Comparison of ENCODE assay signal across 2 cellular contexts in genomic region chr7:28661826-28662225, GRCh38.
TF ChIP-seq lines count a peak whose summit lies in the region.

No MANE protein-coding gene starts in this region.

TF ChIP-seq in GM12878, 131 proteins besides CTCF, POLR2A, EP300 and RAD21:
- TF ChIP-seq ATF7 (IDR thresholded peaks at IDR 0.05; ENCODE audit: low read depth) (no peak), ATF2 (IDR thresholded peaks at IDR 0.05; ENCODE audit: low read length) (peak; percentile 18; the same call in 1 of the 2 replicates), HCFC1 (IDR thresholded peaks at IDR 0.05; ENCODE audit: low read length) (no peak), TCF3 (IDR thresholded peaks at IDR 0.05; ENCODE audit: borderline replicate concordance, insufficient read depth, low read depth, low read length) (no peak), PML (IDR thresholded peaks at IDR 0.05; ENCODE audit: low read length) (peak; percentile 17; the same call in 1 of the 2 replicates)

TF ChIP-seq in SK-N-SH, 30 proteins besides CTCF, POLR2A, EP300 and RAD21:
- TF ChIP-seq TAF1 (IDR thresholded peaks at IDR 0.05; ENCODE audit: borderline replicate concordance, low read depth, low read length), result no peak
- TF ChIP-seq EZH2phosphoT487 (IDR thresholded peaks at IDR 0.05; ENCODE audit: borderline replicate concordance, low read depth), result no peak
- no peak for TF ChIP-seq FOSL2 (IDR thresholded peaks at IDR 0.05; ENCODE audit: borderline replicate concordance, low read depth)
- no peak for TF ChIP-seq RCOR1 (IDR thresholded peaks at IDR 0.05; ENCODE audit: low read length)
- TF ChIP-seq YY1 (IDR thresholded peaks at IDR 0.05; ENCODE audit: low read depth), result no peak
- TF ChIP-seq CHD2 (IDR thresholded peaks at IDR 0.05; ENCODE audit: low read length, partially characterized antibody), result no peak
- TF ChIP-seq, protein P1, sequence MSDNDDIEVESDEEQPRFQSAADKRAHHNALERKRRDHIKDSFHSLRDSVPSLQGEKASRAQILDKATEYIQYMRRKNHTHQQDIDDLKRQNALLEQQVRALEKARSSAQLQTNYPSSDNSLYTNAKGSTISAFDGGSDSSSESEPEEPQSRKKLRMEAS (IDR thresholded peaks at IDR 0.05; ENCODE audit: low read depth), result no peak
- TF ChIP-seq, protein P2, sequence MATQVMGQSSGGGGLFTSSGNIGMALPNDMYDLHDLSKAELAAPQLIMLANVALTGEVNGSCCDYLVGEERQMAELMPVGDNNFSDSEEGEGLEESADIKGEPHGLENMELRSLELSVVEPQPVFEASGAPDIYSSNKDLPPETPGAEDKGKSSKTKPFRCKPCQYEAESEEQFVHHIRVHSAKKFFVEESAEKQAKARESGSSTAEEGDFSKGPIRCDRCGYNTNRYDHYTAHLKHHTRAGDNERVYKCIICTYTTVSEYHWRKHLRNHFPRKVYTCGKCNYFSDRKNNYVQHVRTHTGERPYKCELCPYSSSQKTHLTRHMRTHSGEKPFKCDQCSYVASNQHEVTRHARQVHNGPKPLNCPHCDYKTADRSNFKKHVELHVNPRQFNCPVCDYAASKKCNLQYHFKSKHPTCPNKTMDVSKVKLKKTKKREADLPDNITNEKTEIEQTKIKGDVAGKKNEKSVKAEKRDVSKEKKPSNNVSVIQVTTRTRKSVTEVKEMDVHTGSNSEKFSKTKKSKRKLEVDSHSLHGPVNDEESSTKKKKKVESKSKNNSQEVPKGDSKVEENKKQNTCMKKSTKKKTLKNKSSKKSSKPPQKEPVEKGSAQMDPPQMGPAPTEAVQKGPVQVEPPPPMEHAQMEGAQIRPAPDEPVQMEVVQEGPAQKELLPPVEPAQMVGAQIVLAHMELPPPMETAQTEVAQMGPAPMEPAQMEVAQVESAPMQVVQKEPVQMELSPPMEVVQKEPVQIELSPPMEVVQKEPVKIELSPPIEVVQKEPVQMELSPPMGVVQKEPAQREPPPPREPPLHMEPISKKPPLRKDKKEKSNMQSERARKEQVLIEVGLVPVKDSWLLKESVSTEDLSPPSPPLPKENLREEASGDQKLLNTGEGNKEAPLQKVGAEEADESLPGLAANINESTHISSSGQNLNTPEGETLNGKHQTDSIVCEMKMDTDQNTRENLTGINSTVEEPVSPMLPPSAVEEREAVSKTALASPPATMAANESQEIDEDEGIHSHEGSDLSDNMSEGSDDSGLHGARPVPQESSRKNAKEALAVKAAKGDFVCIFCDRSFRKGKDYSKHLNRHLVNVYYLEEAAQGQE (IDR thresholded peaks at IDR 0.05; ENCODE audit: low read depth, low read length), result no peak
- TF ChIP-seq, protein P3, sequence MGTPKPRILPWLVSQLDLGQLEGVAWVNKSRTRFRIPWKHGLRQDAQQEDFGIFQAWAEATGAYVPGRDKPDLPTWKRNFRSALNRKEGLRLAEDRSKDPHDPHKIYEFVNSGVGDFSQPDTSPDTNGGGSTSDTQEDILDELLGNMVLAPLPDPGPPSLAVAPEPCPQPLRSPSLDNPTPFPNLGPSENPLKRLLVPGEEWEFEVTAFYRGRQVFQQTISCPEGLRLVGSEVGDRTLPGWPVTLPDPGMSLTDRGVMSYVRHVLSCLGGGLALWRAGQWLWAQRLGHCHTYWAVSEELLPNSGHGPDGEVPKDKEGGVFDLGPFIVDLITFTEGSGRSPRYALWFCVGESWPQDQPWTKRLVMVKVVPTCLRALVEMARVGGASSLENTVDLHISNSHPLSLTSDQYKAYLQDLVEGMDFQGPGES (IDR thresholded peaks at IDR 0.05; ENCODE audit: low read depth, low read length), result no peak
- TF ChIP-seq SMC3 (IDR thresholded peaks at IDR 0.05; ENCODE audit: low read depth, low read length), result no peak
- no peak for TF ChIP-seq ZBTB33 (IDR thresholded peaks at IDR 0.05; ENCODE audit: borderline replicate concordance, low read depth)
